Comparison of ENCODE assay signal across 16 cellular contexts in genomic region chr4:12319765-12320164, GRCh38.
"Had no signal": no experiment of that assay in that cellular context is flagged by ENCODE, and none has a peak within 500 bp of the region (broad histone marks: within the 10 kb centered on the region; RNA-seq: fewer than 3 reads in every experiment).

No MANE protein-coding gene starts in this region.

- H3K27me3 Mint-ChIP-seq: activated CD4-positive, alpha-beta memory T cell treated with anti-CD3 and anti-CD28 coated beads, Interleukin-2, amount 10 ng/mL, durations not matched to agents 7 days and 5 days; activated CD8-positive, alpha-beta memory T cell treated with anti-CD3 and anti-CD28 coated beads, Interleukin-2, amount 10 ng/mL, durations not matched to agents 7 days and 5 days; activated T-helper 17 cell treated with anti-CD3 and anti-CD28 coated beads, Interleukin-2, amount 50 U/mL, for 72 hours; stimulated activated naive B cell treated with anti-CD40 and anti-IgM and Interleukin-4, amounts not matched to agents 10 μg/mL and 1 μg/mL and 100 μg/mL, for 72 hours had no signal

- DNase-seq: activated CD4-positive, alpha-beta memory T cell treated with anti-CD3 and anti-CD28 coated beads, Interleukin-2, amount 10 ng/mL, durations not matched to agents 7 days and 5 days; activated CD4-positive, alpha-beta T cell treated with anti-CD3 and anti-CD28 coated beads for 48 hours; activated CD4-positive, CD25-positive, alpha-beta regulatory T cell; activated CD8-positive, alpha-beta memory T cell treated with anti-CD3 and anti-CD28 coated beads, Interleukin-2, amount 10 ng/mL, durations not matched to agents 7 days and 5 days; activated naive CD4-positive, alpha-beta T cell treated with anti-CD3 and anti-CD28 coated beads for 36 hours; erythroblast; immature natural killer cell; kidney glomerular epithelial cell; left ventricle myocardium inferior; occipital lobe; retina; stimulated activated naive B cell treated with anti-CD40 and anti-IgM and Interleukin-4, amounts not matched to agents 10 μg/mL and 1 μg/mL and 100 μg/mL, for 72 hours; T1000; thyroid gland had no signal

- H3K9me3 ChIP-seq: left ventricle myocardium inferior, thyroid gland had no signal

- H3K4me3 Mint-ChIP-seq: activated CD4-positive, alpha-beta memory T cell treated with anti-CD3 and anti-CD28 coated beads, Interleukin-2, amount 10 ng/mL, durations not matched to agents 7 days and 5 days; activated CD8-positive, alpha-beta memory T cell treated with anti-CD3 and anti-CD28 coated beads, Interleukin-2, amount 10 ng/mL, durations not matched to agents 7 days and 5 days; activated naive CD4-positive, alpha-beta T cell treated with anti-CD3 and anti-CD28 coated beads for 36 hours; activated T-helper 17 cell treated with anti-CD3 and anti-CD28 coated beads, Interleukin-2, amount 50 U/mL, for 72 hours; immature natural killer cell; stimulated activated naive B cell treated with anti-CD40 and anti-IgM and Interleukin-4, amounts not matched to agents 10 μg/mL and 1 μg/mL and 100 μg/mL, for 72 hours had no signal

- H3K36me3 ChIP-seq: left ventricle myocardium inferior, thyroid gland had no signal

- H3K4me1 ChIP-seq: left ventricle myocardium inferior, thyroid gland had no signal

- H3K36me3 Mint-ChIP-seq: activated CD8-positive, alpha-beta memory T cell treated with anti-CD3 and anti-CD28 coated beads, Interleukin-2, amount 10 ng/mL, durations not matched to agents 7 days and 5 days; immature natural killer cell; stimulated activated naive B cell treated with anti-CD40 and anti-IgM and Interleukin-4, amounts not matched to agents 10 μg/mL and 1 μg/mL and 100 μg/mL, for 72 hours had no signal

- H3K27ac Mint-ChIP-seq: activated CD4-positive, alpha-beta memory T cell treated with anti-CD3 and anti-CD28 coated beads, Interleukin-2, amount 10 ng/mL, durations not matched to agents 7 days and 5 days; activated CD8-positive, alpha-beta memory T cell treated with anti-CD3 and anti-CD28 coated beads, Interleukin-2, amount 10 ng/mL, durations not matched to agents 7 days and 5 days; activated naive CD4-positive, alpha-beta T cell treated with anti-CD3 and anti-CD28 coated beads for 36 hours; activated T-helper 17 cell treated with anti-CD3 and anti-CD28 coated beads, Interleukin-2, amount 50 U/mL, for 72 hours; immature natural killer cell; stimulated activated naive B cell treated with anti-CD40 and anti-IgM and Interleukin-4, amounts not matched to agents 10 μg/mL and 1 μg/mL and 100 μg/mL, for 72 hours had no signal

- H3K27ac ChIP-seq: left ventricle myocardium inferior, thyroid gland had no signal

- FAIRE-seq: bronchial epithelial cell had no signal

- H3K4me1 Mint-ChIP-seq: activated CD4-positive, alpha-beta memory T cell treated with anti-CD3 and anti-CD28 coated beads, Interleukin-2, amount 10 ng/mL, durations not matched to agents 7 days and 5 days; activated CD8-positive, alpha-beta memory T cell treated with anti-CD3 and anti-CD28 coated beads, Interleukin-2, amount 10 ng/mL, durations not matched to agents 7 days and 5 days; activated T-helper 17 cell treated with anti-CD3 and anti-CD28 coated beads, Interleukin-2, amount 50 U/mL, for 72 hours; immature natural killer cell; stimulated activated naive B cell treated with anti-CD40 and anti-IgM and Interleukin-4, amounts not matched to agents 10 μg/mL and 1 μg/mL and 100 μg/mL, for 72 hours had no signal

- H3K9me3 Mint-ChIP-seq: activated naive CD4-positive, alpha-beta T cell treated with anti-CD3 and anti-CD28 coated beads for 36 hours had no signal

- H3K4me3 ChIP-seq: left ventricle myocardium inferior, thyroid gland had no signal

- H3K27me3 ChIP-seq: thyroid gland had no signal
